In the genomic region with DNA sequence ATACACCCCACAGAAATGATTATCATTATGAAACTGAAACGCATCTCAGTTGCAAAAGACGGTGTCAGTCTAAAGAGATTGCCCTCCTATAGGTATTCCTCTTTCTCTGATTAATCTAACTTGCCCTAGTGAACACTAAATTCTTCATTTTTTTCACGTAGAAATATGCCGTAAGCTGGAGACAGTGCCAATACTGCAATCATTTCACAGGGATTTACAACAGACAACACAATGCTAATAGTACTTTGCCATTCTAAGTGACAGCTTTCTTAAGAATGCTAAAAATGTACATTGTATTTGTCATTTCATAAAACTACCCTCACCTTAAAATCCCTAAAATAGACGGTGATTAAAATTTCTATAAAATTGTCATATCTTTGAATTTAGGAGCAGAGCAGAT, we compare ENCODE assay signal across 18 cellular contexts. TPM values are rescaled to one million over a fixed set of nuclear protein-coding genes. Genes with fewer than 3 reads are reported as not detected.
A peak's percentile ranks its signal among the peaks of the same experiment; 100 is the strongest.
DNase-seq lines count a peak whose midpoint lies in the region; ATAC-seq, FAIRE-seq and TF ChIP-seq lines count a peak whose summit lies in the region.
"Had no signal": no experiment of that assay in that cellular context is flagged by ENCODE, and none has a peak within 500 bp of the region (broad histone marks: within the 10 kb centered on the region; RNA-seq: fewer than 3 reads in every experiment).

No MANE protein-coding gene starts in this region.

- TF ChIP-seq CTCF in left ventricle myocardium inferior (IDR thresholded peaks at IDR 0.05; ENCODE audit: borderline replicate concordance): no peak
- no peak for TF ChIP-seq CTCF in coronary artery (IDR thresholded peaks at IDR 0.05)
- no peak for TF ChIP-seq CTCF in nephron progenitor cell (IDR thresholded peaks at IDR 0.05)
- no peak for TF ChIP-seq CTCF in suprapubic skin (IDR thresholded peaks at IDR 0.05)

- FAIRE-seq in urothelium cell line (lab: Jason Lieb, UNC) (no peak), HTR-8/SVneo (lab: Jason Lieb, UNC) (no peak)
- FAIRE-seq: GM18507 had no signal

- H3K27ac Mint-ChIP-seq in nephron progenitor cell: no peak overlapping the region
- H3K27ac Mint-ChIP-seq: H9, IgD-negative memory B cell had no signal

- DNase-seq in left ventricle myocardium inferior (no peak), left ventricle myocardium superior (no peak), coronary artery (ENCODE audit: low spot score) (no peak), nephron progenitor cell (no peak), suprapubic skin (ENCODE audit: low spot score in 2 of 2) (no peak), medulla oblongata (ENCODE audit: extremely low spot score) (no peak), urothelium cell line (ENCODE audit: low spot score) (no peak), HTR-8/SVneo (ENCODE audit: insufficient read length, low spot score) (no peak)
- DNase-seq: DMS53, H9, NCI-H1417, NCI-H1930, NCI-H2171, NCI-H510A had no signal

- no peak for ATAC-seq in left ventricle myocardium superior

- H3K4me1 ChIP-seq in left ventricle myocardium inferior (peaks cover 65% of the 10 kb centered on the region), suprapubic skin (peaks cover 42% of the 10 kb centered on the region)

- H3K27me3 ChIP-seq in left ventricle myocardium inferior (ENCODE audit: low read depth) (peaks cover 67% of the 10 kb centered on the region), suprapubic skin (peaks cover 70% of the 10 kb centered on the region)

- no peaks in the 10 kb centered on the region for H3K9me3 ChIP-seq in left ventricle myocardium inferior (replicated peaks)
- no peaks in the 10 kb centered on the region for H3K9me3 ChIP-seq in suprapubic skin

- peak overlapping the region; percentile 75 for H3K4me3 ChIP-seq in left ventricle myocardium inferior
- H3K4me3 ChIP-seq in coronary artery: peak overlapping the region; percentile 20
- H3K4me3 ChIP-seq in suprapubic skin: no peak overlapping the region

- no peaks in the 10 kb centered on the region for H3K36me3 Mint-ChIP-seq in nephron progenitor cell (ENCODE audit: low read depth)
- H3K36me3 Mint-ChIP-seq: IgD-negative memory B cell had no signal

- intact Hi-C loops in left ventricle myocardium inferior (cut with micrococcal nuclease) (no loop called here), left ventricle myocardium superior (cut with micrococcal nuclease) (no loop called here)

- 73% methylated on average over 5 of the region's 5 CpGs for WGBS in suprapubic skin

- peak overlapping the region; percentile 14 for H3K4me3 Mint-ChIP-seq in nephron progenitor cell
- H3K4me3 Mint-ChIP-seq: H9, IgD-negative memory B cell had no signal

- peak overlapping the region; percentile 93 for H3K27ac ChIP-seq in left ventricle myocardium inferior (replicated peaks)
- H3K27ac ChIP-seq in coronary artery: peak overlapping the region; percentile 2 to 45
- peak overlapping the region; percentile 15 for H3K27ac ChIP-seq in suprapubic skin

- peaks cover 86% of the 10 kb centered on the region for H3K4me1 Mint-ChIP-seq in nephron progenitor cell

- no peak for TF ChIP-seq EP300 in suprapubic skin (IDR thresholded peaks at IDR 0.05)

- TF ChIP-seq POLR2A in suprapubic skin (IDR thresholded peaks at IDR 0.05): no peak

- peaks cover 58% of the 10 kb centered on the region for H3K27me3 Mint-ChIP-seq in nephron progenitor cell (ENCODE audit: low read depth, poor library complexity)

- no peaks in the 10 kb centered on the region for H3K9me3 Mint-ChIP-seq in nephron progenitor cell
- H3K9me3 Mint-ChIP-seq: H9 had no signal

- H3K36me3 ChIP-seq in left ventricle myocardium inferior (no peaks in the 10 kb centered on the region), suprapubic skin (no peaks in the 10 kb centered on the region)

RNA-seq across cellular contexts. Expression of gene EBF3, which starts 9.2 kb away (rescaled TPM):
- total RNA-seq in left ventricle myocardium inferior (6.2 TPM), left ventricle myocardium superior (7.1 TPM), suprapubic skin (1 to 10 TPM; 1.4 to 4.2 (median 2.4) TPM)
- total RNA-seq: A172, HT-29 had no signal

Comparison
In these comparisons a context has a peak if more than half of its experiments do, and no peak if none do; other contexts are left out.
1. H3K27ac ChIP-seq: peak in every context shown above with its lines; median percentile 93 in left ventricle myocardium inferior; 24 in coronary artery; 15 in suprapubic skin.